In genomic region chr5:100899675-100900074, GRCh38 we compare ENCODE assay signal across 9 cellular contexts. TPM values are rescaled to one million over a fixed set of nuclear protein-coding genes. Genes with fewer than 3 reads are reported as not detected.
DNase-seq lines count a peak whose midpoint lies in the region; ATAC-seq, FAIRE-seq and TF ChIP-seq lines count a peak whose summit lies in the region.
"Had no signal": no experiment of that assay in that cellular context is flagged by ENCODE, and none has a peak within 500 bp of the region (broad histone marks: within the 10 kb centered on the region; RNA-seq: fewer than 3 reads in every experiment).

No MANE protein-coding gene starts in this region.

- no peaks in the 10 kb centered on the region for H3K36me3 ChIP-seq in left lung
- no peaks in the 10 kb centered on the region for H3K36me3 ChIP-seq in thyroid gland

- H3K9me3 ChIP-seq in left lung, result no peaks in the 10 kb centered on the region
- H3K9me3 ChIP-seq in thyroid gland, result no peaks in the 10 kb centered on the region

- H3K27ac ChIP-seq in left lung (peak overlapping the region; percentile 78 to 96), thyroid gland (peak overlapping the region in 2 of 3 donors; percentile 66 to 67)

- intact Hi-C loops in activated CD4-positive, alpha-beta memory T cell treated with anti-CD3 and anti-CD28 coated beads for 36 hours (cut with micrococcal nuclease), result loop anchor here (1.0 to 5.0 kb wide), 6 partner anchors 9 to 347 kb away; no protein-coding TSS in a partner anchor
- intact Hi-C loops in left lung (cut with DNase I) (no loop called here), thyroid gland (cut with DNase I) (no loop called here)

- TF ChIP-seq POLR2A in thyroid gland (IDR thresholded peaks at IDR 0.05), result no peak

- H3K4me1 Mint-ChIP-seq in activated T-cell treated with anti-CD3 and anti-CD28 coated beads, Interleukin-2, amount 50 U/mL, for 72 hours (ENCODE audit: low read depth), result peaks cover 54% of the 10 kb centered on the region
- peaks cover 37% of the 10 kb centered on the region for H3K4me1 Mint-ChIP-seq in activated CD4-positive, alpha-beta memory T cell treated with anti-CD3 and anti-CD28 coated beads for 36 hours (ENCODE audit: low read depth)

- CTCF ChIA-PET in activated CD4-positive, alpha-beta memory T cell treated with anti-CD3 and anti-CD28 coated beads for 36 hours (lab: Charles Lee), result interaction anchor here (0.6 to 1.7 kb wide), 8 partner anchors 9 to 125 kb away, joined by 3 to 10 read pairs (median 4); no protein-coding TSS in a partner anchor

- WGBS in thyroid gland, 2 donors, result 84 to 93% methylated on average over 2 of the region's 2 CpGs

- TF ChIP-seq CTCF in left lung (IDR thresholded peaks at IDR 0.05) (no peak), thyroid gland (IDR thresholded peaks at IDR 0.05) (no peak)

- no peaks in the 10 kb centered on the region for H3K27me3 Mint-ChIP-seq in activated T-cell treated with anti-CD3 and anti-CD28 coated beads, Interleukin-2, amount 50 U/mL, for 72 hours (ENCODE audit: low read depth)
- no peaks in the 10 kb centered on the region for H3K27me3 Mint-ChIP-seq in activated CD4-positive, alpha-beta memory T cell treated with anti-CD3 and anti-CD28 coated beads for 36 hours

- no peak for DNase-seq in activated T-cell treated with anti-CD3 and anti-CD28 coated beads, Interleukin-2, amount 50 U/mL, for 72 hours
- no peak for DNase-seq in activated T-cell treated with anti-CD3 and anti-CD28 coated beads for 4 hours
- no peak for DNase-seq in activated CD4-positive, alpha-beta memory T cell treated with anti-CD3 and anti-CD28 coated beads for 36 hours
- no peak for DNase-seq in left lung
- no peak for DNase-seq in thyroid gland
- DNase-seq in GM19239 (ENCODE audit: insufficient read length, low spot score), result no peak
- no peak for DNase-seq in left lobe of liver (ENCODE audit: low spot score)
- DNase-seq: NCI-H446 treated with DMSO at 0.1 percent for 48 hours had no signal

- ATAC-seq in activated T-cell treated with anti-CD3 and anti-CD28 coated beads, Interleukin-2, amount 50 U/mL, for 72 hours (replicated peaks in 1 of 2), result no peak
- no peak for ATAC-seq in left lung
- no peak for ATAC-seq in HG03457 (IDR thresholded peaks at IDR 0.05; ENCODE audit: unreplicated experiment)
- ATAC-seq in left lobe of liver, result no peak

- peak overlapping the region; percentile 99 for H3K27ac Mint-ChIP-seq in activated T-cell treated with anti-CD3 and anti-CD28 coated beads, Interleukin-2, amount 50 U/mL, for 72 hours
- peak overlapping the region; percentile 96 for H3K27ac Mint-ChIP-seq in activated CD4-positive, alpha-beta memory T cell treated with anti-CD3 and anti-CD28 coated beads for 36 hours

- H3K4me3 ChIP-seq in left lung (peak overlapping the region in 1 of 2 donors; percentile 71), thyroid gland (replicated peaks in 1 of 3) (no peak overlapping the region)

- H3K4me1 ChIP-seq in left lung (peaks cover 0 to 46% of the 10 kb centered on the region in 2 donors), thyroid gland (peaks cover 0 to 7% of the 10 kb centered on the region in 2 donors)

- FAIRE-seq in GM19239 (lab: Jason Lieb, UNC), result no peak

- peak overlapping the region; percentile 99 to 100 for H3K4me3 Mint-ChIP-seq in activated T-cell treated with anti-CD3 and anti-CD28 coated beads, Interleukin-2, amount 50 U/mL, for 72 hours
- H3K4me3 Mint-ChIP-seq in activated CD4-positive, alpha-beta memory T cell treated with anti-CD3 and anti-CD28 coated beads for 36 hours, result peak overlapping the region; percentile 92

- peaks cover 20 to 37% of the 10 kb centered on the region in 2 donors for H3K36me3 Mint-ChIP-seq in activated T-cell treated with anti-CD3 and anti-CD28 coated beads, Interleukin-2, amount 50 U/mL, for 72 hours (ENCODE audit: insufficient read depth in 2 of 2)
- H3K36me3 Mint-ChIP-seq in activated CD4-positive, alpha-beta memory T cell treated with anti-CD3 and anti-CD28 coated beads for 36 hours, result peaks cover 42% of the 10 kb centered on the region

- no peaks in the 10 kb centered on the region for H3K27me3 ChIP-seq in left lung
- no peaks in the 10 kb centered on the region for H3K27me3 ChIP-seq in thyroid gland

- H3K9me3 Mint-ChIP-seq in activated T-cell treated with anti-CD3 and anti-CD28 coated beads, Interleukin-2, amount 50 U/mL, for 72 hours, result peaks cover 0 to 2% of the 10 kb centered on the region in 2 donors
- H3K9me3 Mint-ChIP-seq in activated CD4-positive, alpha-beta memory T cell treated with anti-CD3 and anti-CD28 coated beads for 36 hours, result no peaks in the 10 kb centered on the region

- POLR2A ChIA-PET in activated CD4-positive, alpha-beta memory T cell treated with anti-CD3 and anti-CD28 coated beads for 36 hours (lab: Charles Lee), result interaction anchor here (1.5 to 6.9 kb wide), 8 partner anchors 14 to 122 kb away, joined by 5 to 96 read pairs (median 12); no protein-coding TSS in a partner anchor

RNA-seq across cellular contexts. Expression of gene ST8SIA4, which starts 3.4 kb away (rescaled TPM):
- total RNA-seq in activated T-cell treated with anti-CD3 and anti-CD28 coated beads, Interleukin-2, amount 50 U/mL, for 72 hours, result 10 to 100 TPM; 44.5 to 47.1 TPM
- total RNA-seq in activated CD4-positive, alpha-beta memory T cell treated with anti-CD3 and anti-CD28 coated beads for 36 hours, result 10 to 100 TPM; 32.8 to 35.1 TPM
- total RNA-seq in left lung, result 10 to 100 TPM; 10.2 to 38.5 TPM
- 1 to 10 TPM; 3.4 to 7.0 (median 4.4) TPM for total RNA-seq in thyroid gland
- 1.7 TPM for total RNA-seq in left lobe of liver
